ENCODE assay signal across 1 cellular context in the genomic region with DNA sequence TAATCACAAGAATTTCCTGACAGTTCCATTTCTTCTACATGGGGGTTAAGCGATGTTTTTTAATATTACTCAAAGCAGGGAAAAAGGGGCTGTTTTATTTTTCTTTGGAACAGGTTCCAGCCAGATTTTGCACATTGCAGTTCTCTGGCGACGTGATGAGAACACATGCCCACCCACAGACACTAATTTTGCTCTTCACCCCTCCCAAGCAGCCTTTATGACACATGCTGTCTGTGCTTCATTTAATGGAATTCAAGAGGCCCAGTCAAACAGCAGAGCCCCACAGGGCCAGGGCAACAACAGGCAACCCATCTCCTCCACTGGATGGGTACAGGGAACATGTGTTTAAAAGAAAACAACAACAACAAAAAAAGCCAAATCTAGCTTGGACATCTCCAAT.
TF ChIP-seq lines count a peak whose summit lies in the region.

No MANE protein-coding gene starts in this region.

TF ChIP-seq in IMR-90, 13 proteins besides CTCF, POLR2A, EP300 and RAD21 (continued from another document):
- TF ChIP-seq, protein P1, sequence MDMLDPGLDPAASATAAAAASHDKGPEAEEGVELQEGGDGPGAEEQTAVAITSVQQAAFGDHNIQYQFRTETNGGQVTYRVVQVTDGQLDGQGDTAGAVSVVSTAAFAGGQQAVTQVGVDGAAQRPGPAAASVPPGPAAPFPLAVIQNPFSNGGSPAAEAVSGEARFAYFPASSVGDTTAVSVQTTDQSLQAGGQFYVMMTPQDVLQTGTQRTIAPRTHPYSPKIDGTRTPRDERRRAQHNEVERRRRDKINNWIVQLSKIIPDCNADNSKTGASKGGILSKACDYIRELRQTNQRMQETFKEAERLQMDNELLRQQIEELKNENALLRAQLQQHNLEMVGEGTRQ (IDR thresholded peaks at IDR 0.05; ENCODE audit: low read depth, low read length): peak; percentile 20; the same call in 1 of the 2 replicates
